ENCODE assay signal across 1 cellular context in the genomic region with DNA sequence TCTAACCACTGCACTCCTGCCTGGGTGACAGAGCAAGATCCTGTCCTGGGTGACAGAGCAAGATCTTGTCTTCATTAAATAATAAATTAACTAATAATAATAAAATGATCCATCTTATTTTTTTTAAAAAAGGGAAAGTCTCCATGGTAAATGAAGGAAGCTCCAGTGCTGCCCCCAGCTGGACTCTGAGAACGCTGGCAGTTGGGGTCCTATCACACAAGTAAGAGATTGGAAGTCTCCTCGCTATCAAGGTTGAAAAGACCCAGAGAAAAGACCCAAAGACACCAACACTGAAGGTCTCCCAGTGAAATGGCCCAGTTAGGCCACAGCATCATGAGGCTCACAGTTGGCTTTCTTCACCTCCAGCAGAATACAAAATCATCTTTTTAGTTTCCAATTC.
TF ChIP-seq lines count a peak whose summit lies in the region.

No MANE protein-coding gene starts in this region.

TF ChIP-seq in HCT116, 20 proteins besides CTCF, POLR2A, EP300 and RAD21 (continued from another document):
- TF ChIP-seq REST (IDR thresholded peaks at IDR 0.05; ENCODE audit: low read depth) (no peak), SIN3A (IDR thresholded peaks at IDR 0.05; ENCODE audit: low read depth) (no peak), EGR1 (IDR thresholded peaks at IDR 0.05; ENCODE audit: low read depth) (no peak), POLR2AphosphoS5 (IDR thresholded peaks at IDR 0.05; ENCODE audit: low read depth, low read length) (no peak), ZNF274 (IDR thresholded peaks at IDR 0.05; ENCODE audit: low read depth, low read length) (no peak)
